In genomic region chr16:75065149-75065807, GRCh38 we compare ENCODE assay signal across 8 cellular contexts. TPM values are rescaled to one million over a fixed set of nuclear protein-coding genes. Genes with fewer than 3 reads are reported as not detected.
DNase-seq lines count a peak whose midpoint lies in the region; ATAC-seq lines count a peak whose summit lies in the region.

No MANE protein-coding gene starts in this region.

- intact Hi-C loops in activated CD4-positive, alpha-beta T cell treated with anti-CD3 and anti-CD28 coated beads, Interleukin-2, amount 10 ng/mL, durations not matched to agents 24 days and 14 days (cut with micrococcal nuclease): loop anchor here (1.0 to 2.0 kb wide), 3 partner anchors 10 to 53 kb away; no protein-coding TSS in a partner anchor
- intact Hi-C loops in left ventricle myocardium superior (cut with micrococcal nuclease): no loop called here

- peak overlapping the region; percentile 69 for H3K4me3 Mint-ChIP-seq in activated CD4-positive, alpha-beta T cell treated with anti-CD3 and anti-CD28 coated beads, Interleukin-2, amount 10 ng/mL, durations not matched to agents 24 days and 14 days

- ATAC-seq in HG03521 (IDR thresholded peaks at IDR 0.05; ENCODE audit: unreplicated experiment) (peak; percentile 59), esophagus mucosa (peak; percentile 79), left ventricle myocardium superior (no peak), HG02763 (IDR thresholded peaks at IDR 0.05; ENCODE audit: unreplicated experiment) (no peak)

- peak; percentile 81 for DNase-seq in activated CD4-positive, alpha-beta T cell treated with anti-CD3 and anti-CD28 coated beads, Interleukin-2, amount 10 ng/mL, durations not matched to agents 24 days and 14 days
- DNase-seq in stimulated activated CD8-positive, alpha-beta memory T cell treated with anti-CD3 and anti-CD28 coated beads, Interleukin-4, amount 100 ng/mL, for 48 hours: peak; percentile 47
- DNase-seq in NCI-H2227 treated with DMSO at 0.1 percent for 48 hours (lab: John Stamatoyannopoulos, UW) (no peak), left ventricle myocardium superior (no peak), middle frontal gyrus (ENCODE audit: extremely low spot score, low spot score) (no peak)

- peaks cover 8% of the 10 kb centered on the region for H3K36me3 Mint-ChIP-seq in activated CD4-positive, alpha-beta T cell treated with anti-CD3 and anti-CD28 coated beads, Interleukin-2, amount 10 ng/mL, durations not matched to agents 24 days and 14 days (ENCODE audit: low read depth)

- H3K27me3 Mint-ChIP-seq in activated CD4-positive, alpha-beta T cell treated with anti-CD3 and anti-CD28 coated beads, Interleukin-2, amount 10 ng/mL, durations not matched to agents 24 days and 14 days: no peaks in the 10 kb centered on the region

- H3K9me3 Mint-ChIP-seq in activated CD4-positive, alpha-beta T cell treated with anti-CD3 and anti-CD28 coated beads, Interleukin-2, amount 10 ng/mL, durations not matched to agents 24 days and 14 days: no peaks in the 10 kb centered on the region

- peak overlapping the region; percentile 85 for H3K27ac Mint-ChIP-seq in activated CD4-positive, alpha-beta T cell treated with anti-CD3 and anti-CD28 coated beads, Interleukin-2, amount 10 ng/mL, durations not matched to agents 24 days and 14 days

- peaks cover 55% of the 10 kb centered on the region for H3K4me1 Mint-ChIP-seq in activated CD4-positive, alpha-beta T cell treated with anti-CD3 and anti-CD28 coated beads, Interleukin-2, amount 10 ng/mL, durations not matched to agents 24 days and 14 days

RNA-seq across cellular contexts. Expression of gene LDHD, which starts 51.3 kb away (rescaled TPM):
- 0.09 and 0.24 TPM in 2 replicates for total RNA-seq in activated CD4-positive, alpha-beta T cell treated with anti-CD3 and anti-CD28 coated beads, Interleukin-2, amount 10 ng/mL, durations not matched to agents 24 days and 14 days
- total RNA-seq in esophagus mucosa (9.2 TPM), left ventricle myocardium superior (83.3 TPM)

Comparison
In these comparisons a context has a peak if more than half of its experiments do, and no peak if none do; other contexts are left out.
1. ATAC-seq: peak in HG03521 (single experiment) and esophagus mucosa (single experiment); none in left ventricle myocardium superior (single experiment) and HG02763 (single experiment).
2. DNase-seq: peak in activated CD4-positive, alpha-beta T cell treated with anti-CD3 and anti-CD28 coated beads, Interleukin-2, amount 10 ng/mL, durations not matched to agents 24 days and 14 days (single experiment) and stimulated activated CD8-positive, alpha-beta memory T cell treated with anti-CD3 and anti-CD28 coated beads, Interleukin-4, amount 100 ng/mL, for 48 hours (single experiment); none in NCI-H2227 treated with DMSO at 0.1 percent for 48 hours (single experiment), left ventricle myocardium superior (single experiment) and middle frontal gyrus (single experiment).